7 cellular contexts compared by ENCODE assay signal in the genomic region with DNA sequence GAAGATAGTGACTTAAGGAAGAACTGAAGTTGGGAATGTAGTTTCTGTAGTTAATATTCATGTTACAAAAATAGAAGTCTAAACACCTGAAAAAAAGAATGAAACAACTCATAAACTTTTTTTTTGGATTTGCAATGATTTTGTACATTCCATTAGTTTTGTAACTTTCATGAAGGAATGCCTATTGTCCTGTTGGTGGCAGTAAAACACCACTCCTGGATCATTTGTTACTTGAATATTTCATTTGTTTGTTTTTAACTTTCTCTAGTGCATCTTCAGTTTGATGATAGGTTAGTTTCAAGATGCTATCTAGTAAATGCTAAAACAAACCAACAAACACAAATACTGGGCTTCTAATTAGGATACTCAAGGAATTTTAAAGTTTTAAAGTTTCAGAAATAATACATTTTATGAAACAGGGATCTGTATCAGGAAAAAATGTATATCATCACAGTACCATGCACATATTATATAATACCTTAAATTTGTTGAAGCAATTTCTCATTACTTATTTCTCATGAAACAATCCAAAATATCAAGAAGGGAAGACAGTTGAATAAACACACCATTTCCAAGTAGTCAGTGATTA.
DNase-seq lines count a peak whose midpoint lies in the region; ATAC-seq, FAIRE-seq and TF ChIP-seq lines count a peak whose summit lies in the region.

No MANE protein-coding gene starts in this region.

- H3K9me3 Mint-ChIP-seq in neural progenitor cell, result no peaks in the 10 kb centered on the region

- H3K27ac Mint-ChIP-seq in neural progenitor cell, result no peak overlapping the region

- no peaks in the 10 kb centered on the region for H3K79me2 ChIP-seq in neural progenitor cell (ENCODE audit: low read depth)

- no peaks in the 10 kb centered on the region for H3K36me3 Mint-ChIP-seq in neural progenitor cell

- H3K36me3 ChIP-seq in esophagus muscularis mucosa, result no peaks in the 10 kb centered on the region
- no peaks in the 10 kb centered on the region for H3K36me3 ChIP-seq in neural progenitor cell

- FAIRE-seq in G401.6 (lab: Jason Lieb, UNC), result peak; percentile 90

- H3K4me2 ChIP-seq in neural progenitor cell, result no peak overlapping the region

- H3K9me3 ChIP-seq in esophagus muscularis mucosa, result no peaks in the 10 kb centered on the region
- H3K9me3 ChIP-seq in neural progenitor cell (ENCODE audit: low read depth), result no peaks in the 10 kb centered on the region

- intact Hi-C loops in esophagus muscularis mucosa (cut with DNase I), result loop anchor here (5.0 kb wide), 1 partner anchor 212 kb away; no protein-coding TSS in a partner anchor

- no peak overlapping the region for H2AFZ ChIP-seq in neural progenitor cell (replicated peaks)

- H3K27me3 Mint-ChIP-seq in neural progenitor cell (ENCODE audit: insufficient read depth, low read depth), result no peaks in the 10 kb centered on the region

- no peak for TF ChIP-seq POLR2A in esophagus muscularis mucosa (IDR thresholded peaks at IDR 0.05; ENCODE audit: low read depth)

- no peak overlapping the region for H3K4me3 Mint-ChIP-seq in neural progenitor cell

- H3K27ac ChIP-seq in esophagus muscularis mucosa (replicated peaks in 1 of 4), result no peak overlapping the region
- no peak overlapping the region for H3K27ac ChIP-seq in neural progenitor cell

- peak; percentile 72 for TF ChIP-seq CTCF in LNCaP clone FGC (IDR thresholded peaks at IDR 0.05; ENCODE audit: control insufficient read depth, extremely low read depth, insufficient read depth)
- peak; percentile 53 to 62 (median 61) for TF ChIP-seq CTCF in esophagus muscularis mucosa (IDR thresholded peaks at IDR 0.05)
- TF ChIP-seq CTCF in neural progenitor cell (IDR thresholded peaks at IDR 0.05), result peak; percentile 85

- no peaks in the 10 kb centered on the region for H4K20me1 ChIP-seq in neural progenitor cell (ENCODE audit: low read depth)

- H3F3A ChIP-seq in neural progenitor cell (ENCODE audit: low read depth), result no peaks in the 10 kb centered on the region

- peak; percentile 68 for DNase-seq in LNCaP clone FGC (ENCODE audit: low read depth)
- DNase-seq in SHP77 treated with DMSO at 0.1 percent for 48 hours (lab: John Stamatoyannopoulos, UW), result peak; percentile 1
- DNase-seq in esophagus muscularis mucosa (ENCODE audit: extremely low spot score), result no peak
- DNase-seq in neural progenitor cell (ENCODE audit: low spot score), result peak; percentile 53
- no peak for DNase-seq in 8988T

- H3K9ac ChIP-seq in neural progenitor cell, result no peak overlapping the region

- H3K4me1 ChIP-seq in esophagus muscularis mucosa (no peaks in the 10 kb centered on the region), neural progenitor cell (no peaks in the 10 kb centered on the region)

- H3K4me3 ChIP-seq in LNCaP clone FGC (ENCODE audit: low read depth, low read length) (no peak overlapping the region), esophagus muscularis mucosa (no peak overlapping the region), neural progenitor cell (no peak overlapping the region)

- peaks cover 3% of the 10 kb centered on the region for H3K4me1 Mint-ChIP-seq in neural progenitor cell

- no peaks in the 10 kb centered on the region for H3K27me3 ChIP-seq in esophagus muscularis mucosa
- H3K27me3 ChIP-seq in neural progenitor cell, result no peaks in the 10 kb centered on the region

- no peak for TF ChIP-seq EP300 in esophagus muscularis mucosa (IDR thresholded peaks at IDR 0.05)

- ATAC-seq in GM19324 (IDR thresholded peaks at IDR 0.05; ENCODE audit: low FRiP score, unreplicated experiment), result no peak

Comparison
In these comparisons a context has a peak if more than half of its experiments do, and no peak if none do; other contexts are left out.
1. DNase-seq: peak in LNCaP clone FGC (single experiment), SHP77 treated with DMSO at 0.1 percent for 48 hours (single experiment) and neural progenitor cell (single experiment); none in esophagus muscularis mucosa (single experiment) and 8988T (single experiment).
2. Peak in every context shown above with its lines, with median percentiles within 50 percentile points of each other: CTCF ChIP-seq.